Comparison of ENCODE assay signal across 18 cellular contexts in genomic region chr7:96016735-96017134, GRCh38.
"Had no signal": no experiment of that assay in that cellular context is flagged by ENCODE, and none has a peak within 500 bp of the region (broad histone marks: within the 10 kb centered on the region; RNA-seq: fewer than 3 reads in every experiment).

No MANE protein-coding gene starts in this region.

- DNase-seq: effector memory CD4-positive, alpha-beta T cell; gastrocnemius medialis; heart right ventricle; hypothalamus; kidney glomerular epithelial cell; mesendoderm; naive thymus-derived CD4-positive, alpha-beta T cell; posterior cingulate gyrus; stimulated activated CD4-positive, alpha-beta T cell treated with anti-CD3 and anti-CD28 coated beads, Interleukin-2, amount 100 ng/mL, for 24 hours; stimulated activated CD4-positive, alpha-beta T cell treated with anti-CD3 and anti-CD28 coated beads, Interleukin-4, amount 100 ng/mL, for 4 hours; stimulated activated naive B cell treated with anti-CD40 and anti-IgM and Interleukin-4, amounts not matched to agents 10 μg/mL and 1 μg/mL and 100 μg/mL, for 72 hours; stimulated activated naive CD8-positive, alpha-beta T cell treated with anti-CD3 and anti-CD28 coated beads, Interleukin-15, amount 100 ng/mL, for 72 hours; testis had no signal

- H3K4me1 Mint-ChIP-seq: stimulated activated naive B cell treated with anti-CD40 and anti-IgM and Interleukin-4, amounts not matched to agents 10 μg/mL and 1 μg/mL and 100 μg/mL, for 72 hours had no signal

- H3K27ac Mint-ChIP-seq: naive thymus-derived CD4-positive, alpha-beta T cell; stimulated activated naive B cell treated with anti-CD40 and anti-IgM and Interleukin-4, amounts not matched to agents 10 μg/mL and 1 μg/mL and 100 μg/mL, for 72 hours; stimulated activated naive CD8-positive, alpha-beta T cell treated with anti-CD3 and anti-CD28 coated beads, Interleukin-15, amount 100 ng/mL, for 72 hours had no signal

- H3K4me1 ChIP-seq: tibial nerve had no signal

- H3K27ac ChIP-seq: gastrocnemius medialis, neutrophil, skin epidermis, tibial nerve had no signal

- H3K9me3 ChIP-seq: gastrocnemius medialis, heart right ventricle, neutrophil, testis, tibial nerve had no signal

- H3K4me3 Mint-ChIP-seq: naive thymus-derived CD4-positive, alpha-beta T cell; stimulated activated naive B cell treated with anti-CD40 and anti-IgM and Interleukin-4, amounts not matched to agents 10 μg/mL and 1 μg/mL and 100 μg/mL, for 72 hours; stimulated activated naive CD8-positive, alpha-beta T cell treated with anti-CD3 and anti-CD28 coated beads, Interleukin-15, amount 100 ng/mL, for 72 hours had no signal

- H3K36me3 Mint-ChIP-seq: naive thymus-derived CD4-positive, alpha-beta T cell; stimulated activated naive B cell treated with anti-CD40 and anti-IgM and Interleukin-4, amounts not matched to agents 10 μg/mL and 1 μg/mL and 100 μg/mL, for 72 hours had no signal

- H3K27me3 ChIP-seq: gastrocnemius medialis, heart right ventricle, neutrophil, testis, tibial nerve had no signal

- H3K9me3 Mint-ChIP-seq: stimulated activated naive CD8-positive, alpha-beta T cell treated with anti-CD3 and anti-CD28 coated beads, Interleukin-15, amount 100 ng/mL, for 72 hours had no signal

- ATAC-seq: esophagus mucosa; gastrocnemius medialis; heart right ventricle; naive thymus-derived CD4-positive, alpha-beta T cell; sciatic nerve; stimulated activated naive B cell treated with anti-CD40 and anti-IgM and Interleukin-4, amounts not matched to agents 10 μg/mL and 1 μg/mL and 100 μg/mL, for 72 hours; stimulated activated naive CD8-positive, alpha-beta T cell treated with anti-CD3 and anti-CD28 coated beads, Interleukin-15, amount 100 ng/mL, for 72 hours had no signal

- H3K36me3 ChIP-seq: gastrocnemius medialis, heart right ventricle, neutrophil, tibial nerve had no signal

- H3K4me3 ChIP-seq: gastrocnemius medialis, heart right ventricle, skin epidermis, testis, tibial nerve had no signal
